1 cellular context compared by ENCODE assay signal in the genomic region with DNA sequence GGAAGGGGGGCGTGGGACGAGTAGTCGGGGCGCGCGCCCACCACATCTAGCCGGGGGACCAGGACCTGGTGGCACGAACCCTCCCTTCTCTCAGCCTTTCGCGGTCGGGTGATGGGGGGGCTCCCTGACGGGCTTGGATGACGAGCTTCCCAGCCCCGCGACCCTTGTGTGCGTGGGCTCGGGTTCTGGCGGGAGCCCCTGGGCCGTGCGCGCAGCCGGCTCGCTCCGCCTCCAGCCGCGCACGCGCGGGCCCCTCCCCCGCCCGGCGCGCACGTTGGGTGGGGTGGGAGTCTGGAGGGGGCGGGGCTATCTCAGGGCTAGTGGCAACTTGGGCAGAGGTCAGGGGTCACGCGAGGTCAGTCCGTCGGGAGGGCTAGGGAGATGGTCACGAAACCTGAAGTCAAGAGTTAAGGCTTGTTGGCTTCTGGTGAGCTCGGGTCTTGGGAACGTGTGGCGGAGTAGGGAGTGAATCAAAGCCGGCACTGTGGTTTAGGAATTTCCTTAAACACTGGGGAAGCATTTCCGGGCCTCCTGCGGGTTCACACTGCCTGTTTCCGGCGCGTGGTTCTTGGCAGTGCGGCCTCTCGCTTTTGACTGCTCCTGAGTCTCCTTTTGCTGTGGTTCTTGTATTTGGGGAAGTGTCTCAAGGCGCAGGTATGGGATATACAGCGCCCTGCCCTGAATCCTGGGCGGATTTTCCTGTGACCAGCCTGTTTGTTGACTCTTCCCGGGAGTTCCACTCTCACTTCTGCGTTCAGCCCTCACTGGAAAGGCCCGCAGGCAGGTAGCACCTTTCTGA.
A peak's percentile ranks its signal among the peaks of the same experiment; 100 is the strongest.
TF ChIP-seq lines count a peak whose summit lies in the region.

SRCAP (plus strand) TSS at position 356 of the 799 bp plus-strand sequence. CDS start 1,654 bp downstream, outside the sequence.

TF ChIP-seq in K562, 482 proteins besides CTCF, POLR2A, EP300 and RAD21 (continued from another document and continues in another):
- no peak for TF ChIP-seq CHD7 (IDR thresholded peaks at IDR 0.05; ENCODE audit: low read depth, low read length)
- TF ChIP-seq, protein P1, sequence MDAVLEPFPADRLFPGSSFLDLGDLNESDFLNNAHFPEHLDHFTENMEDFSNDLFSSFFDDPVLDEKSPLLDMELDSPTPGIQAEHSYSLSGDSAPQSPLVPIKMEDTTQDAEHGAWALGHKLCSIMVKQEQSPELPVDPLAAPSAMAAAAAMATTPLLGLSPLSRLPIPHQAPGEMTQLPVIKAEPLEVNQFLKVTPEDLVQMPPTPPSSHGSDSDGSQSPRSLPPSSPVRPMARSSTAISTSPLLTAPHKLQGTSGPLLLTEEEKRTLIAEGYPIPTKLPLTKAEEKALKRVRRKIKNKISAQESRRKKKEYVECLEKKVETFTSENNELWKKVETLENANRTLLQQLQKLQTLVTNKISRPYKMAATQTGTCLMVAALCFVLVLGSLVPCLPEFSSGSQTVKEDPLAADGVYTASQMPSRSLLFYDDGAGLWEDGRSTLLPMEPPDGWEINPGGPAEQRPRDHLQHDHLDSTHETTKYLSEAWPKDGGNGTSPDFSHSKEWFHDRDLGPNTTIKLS (IDR thresholded peaks at IDR 0.05; ENCODE audit: borderline replicate concordance, low read depth), result no peak
- peak; percentile 26 for TF ChIP-seq CXXC5 (CRISPR knock-in tag; IDR thresholded peaks at IDR 0.05)
- TF ChIP-seq EP400 (IDR thresholded peaks at IDR 0.05), result peak; percentile 72
- TF ChIP-seq KLF10 (CRISPR knock-in tag; IDR thresholded peaks at IDR 0.05), result no peak
- TF ChIP-seq, protein P2, sequence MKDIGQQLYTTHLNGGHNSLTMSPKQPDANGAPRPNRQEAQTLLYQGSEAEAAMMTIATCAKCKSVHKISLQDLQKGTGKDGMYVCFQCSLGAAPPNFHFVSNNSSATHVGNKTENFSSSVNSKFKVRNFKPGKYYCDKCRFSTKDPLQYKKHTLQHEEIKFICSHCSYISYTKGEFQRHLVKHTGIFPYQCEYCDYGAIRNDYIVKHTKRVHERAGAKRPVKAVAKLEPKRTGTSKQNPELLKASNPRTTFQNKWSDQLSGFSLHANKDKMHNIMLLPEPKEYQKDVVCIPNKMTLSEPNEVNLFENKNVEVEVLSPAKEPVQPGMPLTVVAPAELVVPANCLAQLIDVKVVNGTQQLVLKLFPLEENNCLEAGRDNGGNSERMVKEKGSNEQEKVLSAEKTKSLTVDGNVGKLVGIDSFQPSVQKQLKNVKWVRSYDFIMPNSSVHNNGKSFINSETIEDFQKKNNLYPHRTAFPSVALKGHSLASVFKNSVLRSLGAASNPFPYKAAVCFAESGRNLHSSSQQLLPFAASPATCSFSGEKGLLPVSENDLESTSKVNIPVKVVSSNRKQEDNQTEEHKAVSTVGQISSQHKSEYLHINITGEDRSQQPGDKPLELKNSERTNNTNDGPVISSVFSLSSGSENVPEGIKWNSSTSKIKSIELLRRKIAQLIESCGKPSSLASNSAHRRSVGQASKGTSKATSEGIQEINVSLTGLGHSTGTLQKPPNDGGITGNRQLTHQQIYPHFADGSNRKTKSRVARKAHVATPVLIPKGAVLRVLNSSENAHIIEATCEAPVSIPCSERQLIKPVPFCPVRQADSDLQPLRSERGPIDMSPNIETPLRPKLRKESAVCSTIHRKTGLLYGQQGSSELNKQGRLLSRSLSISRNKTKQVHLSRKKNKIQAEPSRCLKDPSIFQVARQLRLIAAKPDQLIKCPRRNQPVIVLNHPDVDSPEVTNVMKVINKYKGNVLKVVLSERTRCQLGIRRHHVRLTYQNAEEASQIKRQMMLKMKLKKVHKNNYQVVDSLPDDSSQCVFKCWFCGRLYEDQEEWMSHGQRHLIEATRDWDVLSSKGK (CRISPR knock-in tag; IDR thresholded peaks at IDR 0.05), result no peak
- no peak for TF ChIP-seq CAMTA2 (CRISPR knock-in tag; conservative IDR thresholded peaks at IDR 0.05)
- TF ChIP-seq ZFP30 (CRISPR knock-in tag; IDR thresholded peaks at IDR 0.05; ENCODE audit: borderline replicate concordance), result no peak
- TF ChIP-seq KDM2B (CRISPR knock-in tag; IDR thresholded peaks at IDR 0.05), result no peak
- no peak for TF ChIP-seq AFF1 (IDR thresholded peaks at IDR 0.05; ENCODE audit: low read depth in 1 of 2, partially characterized antibody in 2 of 2)
- TF ChIP-seq, protein P3, sequence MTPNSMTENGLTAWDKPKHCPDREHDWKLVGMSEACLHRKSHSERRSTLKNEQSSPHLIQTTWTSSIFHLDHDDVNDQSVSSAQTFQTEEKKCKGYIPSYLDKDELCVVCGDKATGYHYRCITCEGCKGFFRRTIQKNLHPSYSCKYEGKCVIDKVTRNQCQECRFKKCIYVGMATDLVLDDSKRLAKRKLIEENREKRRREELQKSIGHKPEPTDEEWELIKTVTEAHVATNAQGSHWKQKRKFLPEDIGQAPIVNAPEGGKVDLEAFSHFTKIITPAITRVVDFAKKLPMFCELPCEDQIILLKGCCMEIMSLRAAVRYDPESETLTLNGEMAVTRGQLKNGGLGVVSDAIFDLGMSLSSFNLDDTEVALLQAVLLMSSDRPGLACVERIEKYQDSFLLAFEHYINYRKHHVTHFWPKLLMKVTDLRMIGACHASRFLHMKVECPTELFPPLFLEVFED (CRISPR knock-in tag; conservative IDR thresholded peaks at IDR 0.05), result peak; percentile 50; the same call in 1 of the 2 replicates
- no peak for TF ChIP-seq RBM34 (IDR thresholded peaks at IDR 0.05; ENCODE audit: borderline replicate concordance, insufficient read depth, low read length)
- 0 out of 2 replicates have a peak, but pooled peaks have one; percentile 3 for TF ChIP-seq JUND (IDR thresholded peaks at IDR 0.05; ENCODE audit: borderline replicate concordance, low read depth, low read length)
- peak; percentile 64; the same call in 1 of the 3 replicates for TF ChIP-seq JUND (tag; IDR thresholded peaks at IDR 0.05; ENCODE audit: borderline replicate concordance, low read depth, low read length)
- no peak for TF ChIP-seq NR3C1 (CRISPR knock-in tag; IDR thresholded peaks at IDR 0.05)
- no peak for TF ChIP-seq THRAP3 (IDR thresholded peaks at IDR 0.05; ENCODE audit: borderline replicate concordance)
- no peak for TF ChIP-seq USF2 (CRISPR knock-in tag; IDR thresholded peaks at IDR 0.05)
- TF ChIP-seq HEY1 (CRISPR knock-in tag; IDR thresholded peaks at IDR 0.05; ENCODE audit: borderline replicate concordance), result no peak
- no peak for TF ChIP-seq PURB (CRISPR knock-in tag; IDR thresholded peaks at IDR 0.05; ENCODE audit: low read depth)
